ENCODE assay signal across 2 cellular contexts in genomic region chr16:52090080-52090479, GRCh38.
TF ChIP-seq lines count a peak whose summit lies in the region.

No MANE protein-coding gene starts in this region.

TF ChIP-seq in IMR-90, 13 proteins besides CTCF, POLR2A, EP300 and RAD21 (continued from another document):
- TF ChIP-seq USF2 (IDR thresholded peaks at IDR 0.05; ENCODE audit: low read depth, low read length) (no peak), RFX5 (IDR thresholded peaks at IDR 0.05; ENCODE audit: low read depth, low read length) (no peak), ELK1 (IDR thresholded peaks at IDR 0.05; ENCODE audit: borderline replicate concordance, low read depth, low read length) (no peak), NFE2L2 (IDR thresholded peaks at IDR 0.05; ENCODE audit: low read depth, low read length) (no peak), CEBPB (IDR thresholded peaks at IDR 0.05; ENCODE audit: low read depth, low read length) (no peak), CHD1 (IDR thresholded peaks at IDR 0.05; ENCODE audit: low read depth, low read length) (no peak), RCOR1 (IDR thresholded peaks at IDR 0.05; ENCODE audit: insufficient replicate concordance, low read length) (no peak), MXI1 (IDR thresholded peaks at IDR 0.05; ENCODE audit: borderline replicate concordance, low read depth, low read length) (no peak), MAFK (IDR thresholded peaks at IDR 0.05; ENCODE audit: low read depth, low read length) (no peak), FOS (IDR thresholded peaks at IDR 0.05; ENCODE audit: low read depth, low read length) (no peak), BHLHE40 (IDR thresholded peaks at IDR 0.05; ENCODE audit: low read depth, low read length) (no peak), MAZ (IDR thresholded peaks at IDR 0.05; ENCODE audit: borderline replicate concordance, low read depth, low read length) (no peak)
TF ChIP-seq in IMR-90: peak in this region for 0.

TF ChIP-seq in neural cell, 6 proteins besides CTCF, POLR2A, EP300 and RAD21:
- no peak for TF ChIP-seq REST (IDR thresholded peaks at IDR 0.05; ENCODE audit: borderline replicate concordance)
- TF ChIP-seq TAF1 (IDR thresholded peaks at IDR 0.05; ENCODE audit: low read depth) = no peak
- TF ChIP-seq POLR2AphosphoS5 (IDR thresholded peaks at IDR 0.05) = no peak
- no peak for TF ChIP-seq SMC3 (conservative IDR thresholded peaks at IDR 0.05; ENCODE audit: poor library complexity)
- TF ChIP-seq EZH2 (IDR thresholded peaks at IDR 0.05; ENCODE audit: borderline replicate concordance, insufficient read depth, low read length, poor library complexity, severe bottlenecking) = no peak
- TF ChIP-seq MXI1 (conservative IDR thresholded peaks at IDR 0.05; ENCODE audit: poor library complexity, severe bottlenecking) = no peak
